8 cellular contexts compared by ENCODE assay signal in genomic region chrX:48737213-48737938, GRCh38. TPM values are rescaled to one million over a fixed set of nuclear protein-coding genes. Genes with fewer than 3 reads are reported as not detected.
DNase-seq lines count a peak whose midpoint lies in the region; TF ChIP-seq lines count a peak whose summit lies in the region.

No MANE protein-coding gene starts in this region.

- TF ChIP-seq CTCF in neutrophil (IDR thresholded peaks at IDR 0.05): no peak

- H3K36me3 ChIP-seq in neutrophil: no peaks in the 10 kb centered on the region

- DNase-seq in GM03348 (ENCODE audit: low spot score): peak; percentile 96
- DNase-seq in HEK293T (ENCODE audit: extremely low spot score): peak; percentile 94
- DNase-seq in NAMALWA (ENCODE audit: low spot score): peak; percentile 96
- peak; percentile 98 for DNase-seq in SK-N-DZ (ENCODE audit: low spot score)
- DNase-seq in activated naive CD4-positive, alpha-beta T cell treated with anti-CD3 and anti-CD28 coated beads, Interleukin-2, amount 50 U/mL, for 16 hours: peak; percentile 86
- DNase-seq in germinal center (ENCODE audit: low spot score): peak; percentile 94
- peak; percentile 37 to 93 (median 83) for DNase-seq in substantia nigra (lab: John Stamatoyannopoulos, UW)

- peak overlapping the region; percentile 93 for H3K27ac ChIP-seq in neutrophil
- peak overlapping the region; percentile 85 for H3K27ac ChIP-seq in substantia nigra (ENCODE audit: low read depth, low read length, poor library complexity, severe bottlenecking)

- POLR2A ChIA-PET in HEK293T (lab: Yijun Ruan, JAX): interaction anchor here (0.6 to 2.7 kb wide), 28 partner anchors 9 to 531 kb away, joined by 3 to 22 read pairs (median 4); partner anchors contain the start of genes HDAC6, PCSK1N, PQBP1 and SLC35A2

- H3K27me3 ChIP-seq in neutrophil: no peaks in the 10 kb centered on the region

- H3K9me3 ChIP-seq in neutrophil: no peaks in the 10 kb centered on the region

- peak overlapping the region; percentile 55 to 67 for H3K4me3 ChIP-seq in neutrophil (ENCODE audit: low read depth in 1 of 2, low read length in 1 of 2)

- CTCF ChIA-PET in HEK293T (lab: Yijun Ruan, JAX): no interaction called here

- peaks cover 9 to 13% of the 10 kb centered on the region in 2 experiments for H3K4me1 ChIP-seq in neutrophil (ENCODE audit: control insufficient read depth in 1 of 2, insufficient read depth in 1 of 2, low read depth in 1 of 2, low read length in 1 of 2)

TF ChIP-seq in HEK293T, 16 proteins besides CTCF, POLR2A, EP300 and RAD21:
- peak; percentile 47 for TF ChIP-seq L3MBTL2 (conservative IDR thresholded peaks at IDR 0.05)
- no peak for TF ChIP-seq FOXM1 (IDR thresholded peaks at IDR 0.05; ENCODE audit: borderline replicate concordance)
- TF ChIP-seq ELF4 (IDR thresholded peaks at IDR 0.05): peak; percentile 21; the same call in 1 of the 2 replicates
- no peak for TF ChIP-seq NFRKB (IDR thresholded peaks at IDR 0.05)
- TF ChIP-seq SUZ12 (IDR thresholded peaks at IDR 0.05): no peak
- no peak for TF ChIP-seq ZNF384 (IDR thresholded peaks at IDR 0.05)
- no peak for TF ChIP-seq HDGF (IDR thresholded peaks at IDR 0.05; ENCODE audit: borderline replicate concordance)
- TF ChIP-seq SP1 (IDR thresholded peaks at IDR 0.05): no peak
- TF ChIP-seq LEF1 (IDR thresholded peaks at IDR 0.05; ENCODE audit: borderline replicate concordance): no peak
- no peak for TF ChIP-seq FOXA1 (IDR thresholded peaks at IDR 0.05)
- no peak for TF ChIP-seq CTBP1 (IDR thresholded peaks at IDR 0.05; ENCODE audit: borderline replicate concordance)
- TF ChIP-seq PKNOX1 (IDR thresholded peaks at IDR 0.05): peak; percentile 51; the same call in 1 of the 2 replicates
- TF ChIP-seq FOXK2 (IDR thresholded peaks at IDR 0.05): no peak
- TF ChIP-seq TARDBP (IDR thresholded peaks at IDR 0.05): no peak
- TF ChIP-seq ARNT (IDR thresholded peaks at IDR 0.05): no peak
- TF ChIP-seq BHLHE40 (IDR thresholded peaks at IDR 0.05; ENCODE audit: borderline replicate concordance): peak; percentile 65

RNA-seq across cellular contexts. Expression of gene GLOD5, which starts 24.2 kb away (rescaled TPM):
- polyA plus RNA-seq in SK-N-DZ (2014; cell fraction: cytosol; rRNA removed): not detected in 2 replicates
- polyA plus RNA-seq in SK-N-DZ (2014; cell fraction: nucleus; rRNA removed): not detected in 2 replicates

RNA-seq across cellular contexts. Expression of gene SUV39H1, which starts 40.8 kb away (rescaled TPM):
- 13.6 and 14.9 TPM in 2 replicates for polyA plus RNA-seq in SK-N-DZ (2014; cell fraction: cytosol; rRNA removed)
- 16.3 and 17.2 TPM in 2 replicates for polyA plus RNA-seq in SK-N-DZ (2014; cell fraction: nucleus; rRNA removed)

RNA-seq across cellular contexts. Expression of gene GATA1, which starts 49.0 kb away (rescaled TPM):
- polyA plus RNA-seq in SK-N-DZ (2014; cell fraction: cytosol; rRNA removed): not detected in 2 replicates
- not detected in 2 replicates for polyA plus RNA-seq in SK-N-DZ (2014; cell fraction: nucleus; rRNA removed)

RNA-seq across cellular contexts. Expression of gene WAS, which starts 53.8 kb away (rescaled TPM):
- polyA plus RNA-seq in SK-N-DZ (2014; cell fraction: cytosol; rRNA removed): 0.08 and 1.6 TPM in 2 replicates
- polyA plus RNA-seq in SK-N-DZ (2014; cell fraction: nucleus; rRNA removed): 0.25 and 1.0 TPM in 2 replicates

Comparison
In these comparisons a context has a peak if more than half of its experiments do, and no peak if none do; other contexts are left out.
1. Peak in every context shown above with its lines: DNase-seq, H3K4me3 ChIP-seq and H3K27ac ChIP-seq.